ENCODE assay signal across 2 cellular contexts in the genomic region with DNA sequence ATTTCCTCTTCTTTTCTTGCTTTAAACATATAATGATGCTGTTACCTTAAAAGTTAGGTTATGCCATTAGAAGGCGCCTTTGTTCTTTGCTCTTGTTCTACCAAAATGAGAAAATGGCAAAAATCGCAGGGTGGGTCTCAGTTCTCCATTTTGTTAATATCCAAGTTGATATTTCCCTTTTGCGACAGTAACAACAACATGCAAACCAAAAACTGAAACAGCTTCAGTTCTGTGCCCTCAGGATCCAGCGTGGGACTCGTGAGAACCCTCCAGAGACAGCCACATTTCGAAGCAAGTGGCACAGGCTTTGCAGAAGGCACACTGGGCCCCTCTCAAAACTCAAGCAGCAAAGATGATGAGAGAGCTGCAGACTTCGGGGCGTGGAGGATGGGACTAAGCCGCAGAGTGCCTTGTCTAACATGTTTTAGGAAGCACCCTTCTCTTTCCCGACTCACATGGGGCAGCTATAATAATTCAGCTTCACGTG.
TF ChIP-seq lines count a peak whose summit lies in the region.

No MANE protein-coding gene starts in this region.

TF ChIP-seq in liver, 16 proteins besides CTCF, POLR2A, EP300 and RAD21:
- TF ChIP-seq YY1 (IDR thresholded peaks at IDR 0.05): no peak
- TF ChIP-seq NR2F2 (IDR thresholded peaks at IDR 0.05): no peak
- no peak for TF ChIP-seq SP1 (IDR thresholded peaks at IDR 0.05)
- TF ChIP-seq HNF4G (IDR thresholded peaks at IDR 0.05): no peak
- TF ChIP-seq, protein P1, sequence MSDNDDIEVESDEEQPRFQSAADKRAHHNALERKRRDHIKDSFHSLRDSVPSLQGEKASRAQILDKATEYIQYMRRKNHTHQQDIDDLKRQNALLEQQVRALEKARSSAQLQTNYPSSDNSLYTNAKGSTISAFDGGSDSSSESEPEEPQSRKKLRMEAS (IDR thresholded peaks at IDR 0.05): no peak
- no peak for TF ChIP-seq JUND (IDR thresholded peaks at IDR 0.05)
- TF ChIP-seq EGR1 (IDR thresholded peaks at IDR 0.05; ENCODE audit: low read depth in 2 of 2): no peak

TF ChIP-seq in HepG2, 621 proteins besides CTCF, POLR2A, EP300 and RAD21:
- TF ChIP-seq ELK4 (CRISPR knock-in tag; IDR thresholded peaks at IDR 0.05; ENCODE audit: borderline replicate concordance): no peak
- TF ChIP-seq CBFB (CRISPR knock-in tag; IDR thresholded peaks at IDR 0.05): no peak
- TF ChIP-seq, protein P2, sequence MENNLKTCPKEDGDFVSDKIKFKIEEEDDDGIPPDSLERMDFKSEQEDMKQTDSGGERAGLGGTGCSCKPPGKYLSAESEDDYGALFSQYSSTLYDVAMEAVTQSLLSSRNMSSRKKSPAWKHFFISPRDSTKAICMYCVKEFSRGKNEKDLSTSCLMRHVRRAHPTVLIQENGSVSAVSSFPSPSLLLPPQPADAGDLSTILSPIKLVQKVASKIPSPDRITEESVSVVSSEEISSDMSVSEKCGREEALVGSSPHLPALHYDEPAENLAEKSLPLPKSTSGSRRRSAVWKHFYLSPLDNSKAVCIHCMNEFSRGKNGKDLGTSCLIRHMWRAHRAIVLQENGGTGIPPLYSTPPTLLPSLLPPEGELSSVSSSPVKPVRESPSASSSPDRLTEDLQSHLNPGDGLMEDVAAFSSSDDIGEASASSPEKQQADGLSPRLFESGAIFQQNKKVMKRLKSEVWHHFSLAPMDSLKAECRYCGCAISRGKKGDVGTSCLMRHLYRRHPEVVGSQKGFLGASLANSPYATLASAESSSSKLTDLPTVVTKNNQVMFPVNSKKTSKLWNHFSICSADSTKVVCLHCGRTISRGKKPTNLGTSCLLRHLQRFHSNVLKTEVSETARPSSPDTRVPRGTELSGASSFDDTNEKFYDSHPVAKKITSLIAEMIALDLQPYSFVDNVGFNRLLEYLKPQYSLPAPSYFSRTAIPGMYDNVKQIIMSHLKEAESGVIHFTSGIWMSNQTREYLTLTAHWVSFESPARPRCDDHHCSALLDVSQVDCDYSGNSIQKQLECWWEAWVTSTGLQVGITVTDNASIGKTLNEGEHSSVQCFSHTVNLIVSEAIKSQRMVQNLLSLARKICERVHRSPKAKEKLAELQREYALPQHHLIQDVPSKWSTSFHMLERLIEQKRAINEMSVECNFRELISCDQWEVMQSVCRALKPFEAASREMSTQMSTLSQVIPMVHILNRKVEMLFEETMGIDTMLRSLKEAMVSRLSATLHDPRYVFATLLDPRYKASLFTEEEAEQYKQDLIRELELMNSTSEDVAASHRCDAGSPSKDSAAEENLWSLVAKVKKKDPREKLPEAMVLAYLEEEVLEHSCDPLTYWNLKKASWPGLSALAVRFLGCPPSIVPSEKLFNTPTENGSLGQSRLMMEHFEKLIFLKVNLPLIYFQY (CRISPR knock-in tag; IDR thresholded peaks at IDR 0.05; ENCODE audit: borderline replicate concordance): no peak
- TF ChIP-seq THAP8 (CRISPR knock-in tag; IDR thresholded peaks at IDR 0.05; ENCODE audit: borderline replicate concordance): no peak
- no peak for TF ChIP-seq SUZ12 (IDR thresholded peaks at IDR 0.05; ENCODE audit: low read depth, low read length)
- TF ChIP-seq, protein P3, sequence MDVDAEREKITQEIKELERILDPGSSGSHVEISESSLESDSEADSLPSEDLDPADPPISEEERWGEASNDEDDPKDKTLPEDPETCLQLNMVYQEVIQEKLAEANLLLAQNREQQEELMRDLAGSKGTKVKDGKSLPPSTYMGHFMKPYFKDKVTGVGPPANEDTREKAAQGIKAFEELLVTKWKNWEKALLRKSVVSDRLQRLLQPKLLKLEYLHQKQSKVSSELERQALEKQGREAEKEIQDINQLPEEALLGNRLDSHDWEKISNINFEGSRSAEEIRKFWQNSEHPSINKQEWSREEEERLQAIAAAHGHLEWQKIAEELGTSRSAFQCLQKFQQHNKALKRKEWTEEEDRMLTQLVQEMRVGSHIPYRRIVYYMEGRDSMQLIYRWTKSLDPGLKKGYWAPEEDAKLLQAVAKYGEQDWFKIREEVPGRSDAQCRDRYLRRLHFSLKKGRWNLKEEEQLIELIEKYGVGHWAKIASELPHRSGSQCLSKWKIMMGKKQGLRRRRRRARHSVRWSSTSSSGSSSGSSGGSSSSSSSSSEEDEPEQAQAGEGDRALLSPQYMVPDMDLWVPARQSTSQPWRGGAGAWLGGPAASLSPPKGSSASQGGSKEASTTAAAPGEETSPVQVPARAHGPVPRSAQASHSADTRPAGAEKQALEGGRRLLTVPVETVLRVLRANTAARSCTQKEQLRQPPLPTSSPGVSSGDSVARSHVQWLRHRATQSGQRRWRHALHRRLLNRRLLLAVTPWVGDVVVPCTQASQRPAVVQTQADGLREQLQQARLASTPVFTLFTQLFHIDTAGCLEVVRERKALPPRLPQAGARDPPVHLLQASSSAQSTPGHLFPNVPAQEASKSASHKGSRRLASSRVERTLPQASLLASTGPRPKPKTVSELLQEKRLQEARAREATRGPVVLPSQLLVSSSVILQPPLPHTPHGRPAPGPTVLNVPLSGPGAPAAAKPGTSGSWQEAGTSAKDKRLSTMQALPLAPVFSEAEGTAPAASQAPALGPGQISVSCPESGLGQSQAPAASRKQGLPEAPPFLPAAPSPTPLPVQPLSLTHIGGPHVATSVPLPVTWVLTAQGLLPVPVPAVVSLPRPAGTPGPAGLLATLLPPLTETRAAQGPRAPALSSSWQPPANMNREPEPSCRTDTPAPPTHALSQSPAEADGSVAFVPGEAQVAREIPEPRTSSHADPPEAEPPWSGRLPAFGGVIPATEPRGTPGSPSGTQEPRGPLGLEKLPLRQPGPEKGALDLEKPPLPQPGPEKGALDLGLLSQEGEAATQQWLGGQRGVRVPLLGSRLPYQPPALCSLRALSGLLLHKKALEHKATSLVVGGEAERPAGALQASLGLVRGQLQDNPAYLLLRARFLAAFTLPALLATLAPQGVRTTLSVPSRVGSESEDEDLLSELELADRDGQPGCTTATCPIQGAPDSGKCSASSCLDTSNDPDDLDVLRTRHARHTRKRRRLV (CRISPR knock-in tag; IDR thresholded peaks at IDR 0.05): no peak
- no peak for TF ChIP-seq ZNF496 (CRISPR knock-in tag; IDR thresholded peaks at IDR 0.05; ENCODE audit: insufficient replicate concordance)
TF ChIP-seq in HepG2: peak in this region for 0.
